In genomic region chr3:146092230-146092629, GRCh38 we compare ENCODE assay signal across 1 cellular context.
TF ChIP-seq lines count a peak whose summit lies in the region.

No MANE protein-coding gene starts in this region.

TF ChIP-seq in A549, 52 proteins besides CTCF, POLR2A, EP300 and RAD21 (continued from another document):
- TF ChIP-seq POLR2AphosphoS2 (conservative IDR thresholded peaks at IDR 0.05; ENCODE audit: low read length) (no peak), JUNB (IDR thresholded peaks at IDR 0.05) (no peak), EHF (CRISPR knock-in tag; IDR thresholded peaks at IDR 0.05) (no peak), RNF2 (IDR thresholded peaks at IDR 0.05; ENCODE audit: borderline replicate concordance, low read depth) (no peak), CHD2 (IDR thresholded peaks at IDR 0.05; ENCODE audit: low read length, partially characterized antibody) (no peak), CBX8 (IDR thresholded peaks at IDR 0.05) (no peak), HOXB13 (CRISPR knock-in tag; IDR thresholded peaks at IDR 0.05; ENCODE audit: low read depth) (no peak), JUN (IDR thresholded peaks at IDR 0.05) (no peak), HMGXB4 (CRISPR knock-in tag; IDR thresholded peaks at IDR 0.05; ENCODE audit: borderline replicate concordance) (no peak), MAX (IDR thresholded peaks at IDR 0.05) (no peak), BCL3 (IDR thresholded peaks at IDR 0.05) (no peak), HOXB5 (CRISPR knock-in tag; IDR thresholded peaks at IDR 0.05) (no peak), CEBPB (IDR thresholded peaks at IDR 0.05) (no peak), NR3C1 (IDR thresholded peaks at IDR 0.05) (no peak), HES2 (IDR thresholded peaks at IDR 0.05) (no peak), SMC3 (IDR thresholded peaks at IDR 0.05) (no peak), GATA3 (IDR thresholded peaks at IDR 0.05; ENCODE audit: borderline replicate concordance) (no peak)
